ENCODE assay signal across 10 cellular contexts in genomic region chr16:57235128-57236092, GRCh38. TPM values are rescaled to one million over a fixed set of nuclear protein-coding genes. Genes with fewer than 3 reads are reported as not detected.
DNase-seq lines count a peak whose midpoint lies in the region; ATAC-seq and TF ChIP-seq lines count a peak whose summit lies in the region.
"Had no signal": no experiment of that assay in that cellular context is flagged by ENCODE, and none has a peak within 500 bp of the region (broad histone marks: within the 10 kb centered on the region; RNA-seq: fewer than 3 reads in every experiment).

No MANE protein-coding gene starts in this region.

- no peak for TF ChIP-seq POLR2A in vagina (IDR thresholded peaks at IDR 0.05)

- CTCF ChIA-PET in GM10248 (lab: Yijun Ruan, JAX), result interaction anchor here (0.9 to 1.5 kb wide), 12 partner anchors 8 to 52 kb away, joined by 3 to 4 read pairs (median 3); partner anchors contain the start of gene ARL2BP

- no peaks in the 10 kb centered on the region for H3K27me3 Mint-ChIP-seq in activated T-cell treated with anti-CD3 and anti-CD28 coated beads, Interleukin-2, amount 50 U/mL, for 4 hours (ENCODE audit: low read depth)

- DNase-seq in GM10248 (ENCODE audit: extremely low spot score) (peak; percentile 29), NCI-H1105 (lab: John Stamatoyannopoulos, UW) (peak; percentile 72), vagina (ENCODE audit: extremely low spot score in 2 of 2) (no peak)
- no peak for DNase-seq in activated T-cell treated with anti-CD3 and anti-CD28 coated beads, Interleukin-2, amount 50 U/mL, for 4 hours
- no peak for DNase-seq in activated effector memory CD4-positive, alpha-beta T cell treated with anti-CD3 and anti-CD28 coated beads, Interleukin-2, amount 50 U/mL, for 16 hours

- no peak for TF ChIP-seq CTCF in GM10248 (IDR thresholded peaks at IDR 0.05; ENCODE audit: control extremely low read depth, extremely low read depth, low read depth, missing control alignments)
- no peak for TF ChIP-seq CTCF in vagina (IDR thresholded peaks at IDR 0.05)

- H3K27me3 ChIP-seq in mucosa of rectum (ENCODE audit: control insufficient read depth in 2 of 2, insufficient read depth in 2 of 2, low read length in 2 of 2) (no peaks in the 10 kb centered on the region), vagina (no peaks in the 10 kb centered on the region)
- H3K27me3 ChIP-seq: neural progenitor cell had no signal

- peak overlapping the region; percentile 6 to 53 for H3K27ac ChIP-seq in mucosa of rectum (ENCODE audit: low read depth in 2 of 2, low read length in 2 of 2)
- H3K27ac ChIP-seq in vagina, result no peak overlapping the region
- H3K27ac ChIP-seq: neural progenitor cell had no signal

- H3K36me3 ChIP-seq in mucosa of rectum (ENCODE audit: control insufficient read depth in 2 of 2, insufficient read depth in 2 of 2, low read length in 2 of 2) (peaks cover 43 to 54% of the 10 kb centered on the region in 2 donors), vagina (peaks cover 0 to 57% of the 10 kb centered on the region in 2 donors)

- peaks cover 6% of the 10 kb centered on the region for H3K4me1 Mint-ChIP-seq in activated T-cell treated with anti-CD3 and anti-CD28 coated beads, Interleukin-2, amount 50 U/mL, for 4 hours (ENCODE audit: low read depth)

- H3K9me3 ChIP-seq in mucosa of rectum (ENCODE audit: control insufficient read depth in 2 of 2, low read length in 2 of 2), result no peaks in the 10 kb centered on the region
- no peaks in the 10 kb centered on the region for H3K9me3 ChIP-seq in vagina
- H3K9me3 ChIP-seq: HAP-1 had no signal

- H3K4me3 ChIP-seq in mucosa of rectum (ENCODE audit: low read length in 2 of 2), result no peak overlapping the region
- no peak overlapping the region for H3K4me3 ChIP-seq in vagina
- H3K4me3 ChIP-seq: HAP-1, neural progenitor cell had no signal

- ATAC-seq in activated T-cell treated with anti-CD3 and anti-CD28 coated beads, Interleukin-2, amount 50 U/mL, for 4 hours, result peak; percentile 85 to 87
- no peak for ATAC-seq in GM21529 (IDR thresholded peaks at IDR 0.05; ENCODE audit: unreplicated experiment)
- no peak for ATAC-seq in GM19452 (IDR thresholded peaks at IDR 0.05; ENCODE audit: unreplicated experiment)

- H3K4me1 ChIP-seq in mucosa of rectum (ENCODE audit: control insufficient read depth in 2 of 2, insufficient read depth in 2 of 2, low read length in 2 of 2) (peaks cover 0 to 4% of the 10 kb centered on the region in 2 donors), vagina (peaks cover 11% of the 10 kb centered on the region)
- H3K4me1 ChIP-seq: HAP-1, neural progenitor cell had no signal

- no peak overlapping the region for H3K9ac ChIP-seq in mucosa of rectum (ENCODE audit: low read depth in 1 of 2, low read length in 2 of 2)
- H3K9ac ChIP-seq: neural progenitor cell had no signal

- peaks cover 50% of the 10 kb centered on the region for H3K36me3 Mint-ChIP-seq in activated T-cell treated with anti-CD3 and anti-CD28 coated beads, Interleukin-2, amount 50 U/mL, for 4 hours (ENCODE audit: insufficient read depth)

- intact Hi-C loops in vagina (cut with DNase I), result no loop called here

- POLR2A ChIA-PET in GM10248 (lab: Yijun Ruan, JAX), result no interaction called here

- no peaks in the 10 kb centered on the region for H3K9me3 Mint-ChIP-seq in activated T-cell treated with anti-CD3 and anti-CD28 coated beads, Interleukin-2, amount 50 U/mL, for 4 hours
- H3K9me3 Mint-ChIP-seq: neural progenitor cell had no signal

- no peak overlapping the region for H3K4me3 Mint-ChIP-seq in activated T-cell treated with anti-CD3 and anti-CD28 coated beads, Interleukin-2, amount 50 U/mL, for 4 hours
- H3K4me3 Mint-ChIP-seq: neural progenitor cell had no signal

RNA-seq across cellular contexts. Expression of gene ARL2BP, which starts 9.6 kb away (rescaled TPM):
- total RNA-seq in activated T-cell treated with anti-CD3 and anti-CD28 coated beads, Interleukin-2, amount 50 U/mL, for 4 hours, result 10 to 100 TPM; 19.0 to 26.4 (median 19.8) TPM
- 44.7 TPM for total RNA-seq in vagina

RNA-seq across cellular contexts. Expression of gene PLLP, which starts 49.1 kb away (rescaled TPM):
- under 1 TPM in 2 of 3 donors, not detected in 1; 0.13 to 0.33 TPM for total RNA-seq in activated T-cell treated with anti-CD3 and anti-CD28 coated beads, Interleukin-2, amount 50 U/mL, for 4 hours
- total RNA-seq in vagina, result 44.0 TPM

RNA-seq across cellular contexts. Expression of gene RSPRY1, which starts 49.3 kb away (rescaled TPM):
- 10 to 100 TPM; 30.4 to 33.3 (median 32.4) TPM for total RNA-seq in activated T-cell treated with anti-CD3 and anti-CD28 coated beads, Interleukin-2, amount 50 U/mL, for 4 hours
- 37.6 TPM for total RNA-seq in vagina

RNA-seq across cellular contexts. Expression of gene PSME3IP1, which starts 49.6 kb away (rescaled TPM):
- 10 to 100 TPM; 76.7 to 81.0 (median 80.1) TPM for total RNA-seq in activated T-cell treated with anti-CD3 and anti-CD28 coated beads, Interleukin-2, amount 50 U/mL, for 4 hours
- total RNA-seq in vagina, result 70.5 TPM

Comparison
In these comparisons a context has a peak if more than half of its experiments do, and no peak if none do; other contexts are left out.
1. DNase-seq: peak in GM10248 (single experiment) and NCI-H1105 (single experiment); none in activated T-cell treated with anti-CD3 and anti-CD28 coated beads, Interleukin-2, amount 50 U/mL, for 4 hours (single experiment), vagina (0 of 2) and activated effector memory CD4-positive, alpha-beta T cell treated with anti-CD3 and anti-CD28 coated beads, Interleukin-2, amount 50 U/mL, for 16 hours (single experiment).
2. ATAC-seq: peak in activated T-cell treated with anti-CD3 and anti-CD28 coated beads, Interleukin-2, amount 50 U/mL, for 4 hours (2 of 2); none in GM21529 (single experiment) and GM19452 (single experiment).
3. RNA of gene PLLP, which starts 49.1 kb away (total RNA-seq): 44.0 TPM in vagina (single experiment); 0.13 to 0.33 TPM in activated T-cell treated with anti-CD3 and anti-CD28 coated beads, Interleukin-2, amount 50 U/mL, for 4 hours; every median in the first group is over 10 times any median in the second.